ENCODE assay signal across 1 cellular context in genomic region chr9:134598884-134599245, GRCh38.
TF ChIP-seq lines count a peak whose summit lies in the region.

No MANE protein-coding gene starts in this region.

TF ChIP-seq in IMR-90, 13 proteins besides CTCF, POLR2A, EP300 and RAD21 (continued from another document):
- TF ChIP-seq ELK1 (IDR thresholded peaks at IDR 0.05; ENCODE audit: borderline replicate concordance, low read depth, low read length), result no peak
